18 cellular contexts compared by ENCODE assay signal in genomic region chr12:54089465-54089864, GRCh38. TPM values are rescaled to one million over a fixed set of nuclear protein-coding genes. Genes with fewer than 3 reads are reported as not detected.
"Had no signal": no experiment of that assay in that cellular context is flagged by ENCODE, and none has a peak within 500 bp of the region (broad histone marks: within the 10 kb centered on the region; RNA-seq: fewer than 3 reads in every experiment).

No MANE protein-coding gene starts in this region.

RNA-seq across cellular contexts. Expression of gene HOXC4, which starts 35.8 kb away (rescaled TPM):
- total RNA-seq: activated CD4-positive, alpha-beta T cell treated with anti-CD3 and anti-CD28 coated beads for 36 hours; activated CD4-positive, alpha-beta T cell treated with anti-CD3 and anti-CD28 coated beads, Interleukin-2, amount 10 ng/mL, durations not matched to agents 24 days and 14 days; activated T-helper 1 cell treated with anti-CD3 and anti-CD28 coated beads, Interleukin-12 subunit alpha, Interleukin-12 subunit beta, Interleukin-2, Interleukin-4 antibody, amounts not matched to agents 30 ng/mL and 10 ng/mL and 1 ng/mL, durations not matched to agents 14 hours and 24 hours and 36 hours; cardiac muscle cell; colonic mucosa; dermis microvascular lymphatic vessel endothelial cell; T-helper 2 cell treated with Interferon-gamma antibody and Interleukin-4, amounts not matched to agents 100 ng/mL and 5 ng/mL, for 36 hours had no signal
- polyA plus RNA-seq: cardiac muscle cell had no signal

RNA-seq across cellular contexts. Expression of gene HOXC5, which starts 56.6 kb away (rescaled TPM):
- total RNA-seq: activated CD4-positive, alpha-beta memory T cell treated with anti-CD3 and anti-CD28 coated beads for 36 hours; activated CD4-positive, alpha-beta T cell treated with anti-CD3 and anti-CD28 coated beads for 36 hours; activated CD4-positive, alpha-beta T cell treated with anti-CD3 and anti-CD28 coated beads, Interleukin-2, amount 10 ng/mL, durations not matched to agents 24 days and 14 days; activated CD8-positive, alpha-beta memory T cell treated with anti-CD3 and anti-CD28 coated beads for 36 hours; activated CD8-positive, alpha-beta memory T cell treated with anti-CD3 and anti-CD28 coated beads, Interleukin-2, amount 10 ng/mL, durations not matched to agents 7 days and 5 days; activated CD8-positive, alpha-beta T cell treated with anti-CD3 and anti-CD28 coated beads, Interleukin-2, amount 10 ng/mL, durations not matched to agents 7 days and 5 days; activated naive CD4-positive, alpha-beta T cell treated with anti-CD3 and anti-CD28 coated beads for 36 hours; activated naive CD4-positive, alpha-beta T cell treated with anti-CD3 and anti-CD28 coated beads, Interleukin-2, amount 50 U/mL, for 72 hours; activated naive CD8-positive, alpha-beta T cell treated with anti-CD3 and anti-CD28 coated beads, Interleukin-2, amount 10 ng/mL, durations not matched to agents 7 days and 5 days; activated T-helper 1 cell treated with anti-CD3 and anti-CD28 coated beads, Interleukin-12 subunit alpha, Interleukin-12 subunit beta, Interleukin-2, Interleukin-4 antibody, amounts not matched to agents 30 ng/mL and 10 ng/mL and 1 ng/mL, durations not matched to agents 14 hours and 24 hours and 36 hours; activated T-helper 2 cell treated with anti-CD3 and anti-CD28 coated beads, Interferon-gamma antibody, Interleukin-2, Interleukin-4, amounts not matched to agents 10 μg/mL and 5 μg/mL and 100 μg/mL, durations not matched to agents 14 hours and 24 hours and 36 hours; ascending aorta; cardiac muscle cell; colonic mucosa; dermis microvascular lymphatic vessel endothelial cell; endothelial cell of umbilical vein; T-cell; T-helper 2 cell treated with Interferon-gamma antibody and Interleukin-4, amounts not matched to agents 100 ng/mL and 5 ng/mL, for 36 hours had no signal
- polyA plus RNA-seq: cardiac muscle cell, endothelial cell of umbilical vein had no signal
